Comparison of ENCODE assay signal across 8 cellular contexts in genomic region chr14:80850197-80850814, GRCh38.
A peak's percentile ranks its signal among the peaks of the same experiment; 100 is the strongest.
DNase-seq lines count a peak whose midpoint lies in the region; ATAC-seq and TF ChIP-seq lines count a peak whose summit lies in the region.

No MANE protein-coding gene starts in this region.

- POLR2A ChIA-PET in Caco-2 (lab: Charles Lee) = no interaction called here
- POLR2A ChIA-PET in MCF 10A (lab: Yijun Ruan, JAX) = no interaction called here

- ATAC-seq in GM19455 (IDR thresholded peaks at IDR 0.05; ENCODE audit: unreplicated experiment) (peak; percentile 64), T-helper 17 cell (no peak), HG03280 (IDR thresholded peaks at IDR 0.05; ENCODE audit: unreplicated experiment) (no peak), HG03342 (IDR thresholded peaks at IDR 0.05; ENCODE audit: unreplicated experiment) (no peak)

- CTCF ChIA-PET in Caco-2 (lab: Charles Lee) (interaction anchor here (0.6 to 1.0 kb wide), 3 partner anchors 10 to 442 kb away, joined by 3 to 5 read pairs (median 4); no protein-coding TSS in a partner anchor), MCF 10A (lab: Yijun Ruan, JAX) (interaction anchor here (0.5 to 4.5 kb wide), 10 partner anchors 264 to 1891 kb away, joined by 3 to 52 read pairs (median 4); no protein-coding TSS in a partner anchor)

- no TSS peak for BruUV-seq in Caco-2 (replicated peaks; lab: Mats Ljungman, UMichigan)
- no TSS peak for BruUV-seq in MCF 10A (replicated peaks; lab: Mats Ljungman, UMichigan)

- H3K27me3 Mint-ChIP-seq in Caco-2 (ENCODE audit: insufficient read depth, unreplicated experiment) = no peaks in the 10 kb centered on the region
- H3K27me3 Mint-ChIP-seq in MCF 10A (ENCODE audit: insufficient read depth, unreplicated experiment) = no peaks in the 10 kb centered on the region
- no peaks in the 10 kb centered on the region for H3K27me3 Mint-ChIP-seq in T-helper 17 cell

- H3K4me3 Mint-ChIP-seq in Caco-2 (ENCODE audit: unreplicated experiment) = no peak overlapping the region
- H3K4me3 Mint-ChIP-seq in MCF 10A (ENCODE audit: unreplicated experiment) = no peak overlapping the region
- H3K4me3 Mint-ChIP-seq in T-helper 17 cell = no peak overlapping the region

- H3K27ac Mint-ChIP-seq in Caco-2 (ENCODE audit: unreplicated experiment) (no peak overlapping the region), MCF 10A (ENCODE audit: low read depth, unreplicated experiment) (no peak overlapping the region), T-helper 17 cell (no peak overlapping the region)

- H3K9me3 Mint-ChIP-seq in Caco-2 (ENCODE audit: unreplicated experiment) (no peaks in the 10 kb centered on the region), MCF 10A (ENCODE audit: unreplicated experiment) (no peaks in the 10 kb centered on the region)

- intact Hi-C loops in Caco-2 (cut with micrococcal nuclease; ENCODE audit: unreplicated experiment) = loop anchor here (1.0 to 5.0 kb wide), 5 partner anchors 263 to 1883 kb away; no protein-coding TSS in a partner anchor
- intact Hi-C loops in MCF 10A (cut with micrococcal nuclease) = loop anchor here (1.0 to 5.0 kb wide), 5 partner anchors 263 to 1882 kb away; no protein-coding TSS in a partner anchor

- no peaks in the 10 kb centered on the region for H3K36me3 ChIP-seq in Caco-2 (ENCODE audit: control insufficient read depth, insufficient read depth, low read length)

- H3K4me1 ChIP-seq in Caco-2 = no peaks in the 10 kb centered on the region

- H3K4me3 ChIP-seq in Caco-2 (ENCODE audit: low read depth, low read length) = no peak overlapping the region

- peaks cover 5% of the 10 kb centered on the region for H3K4me1 Mint-ChIP-seq in Caco-2 (ENCODE audit: low read depth, unreplicated experiment)
- no peaks in the 10 kb centered on the region for H3K4me1 Mint-ChIP-seq in MCF 10A (ENCODE audit: insufficient read depth, unreplicated experiment)
- peaks cover 2% of the 10 kb centered on the region for H3K4me1 Mint-ChIP-seq in T-helper 17 cell

- no peaks in the 10 kb centered on the region for H3K27me3 ChIP-seq in Caco-2 (replicated peaks; ENCODE audit: control insufficient read depth, insufficient read depth, low read length)

- no peaks in the 10 kb centered on the region for H3K36me3 Mint-ChIP-seq in Caco-2 (ENCODE audit: insufficient read depth, unreplicated experiment)
- H3K36me3 Mint-ChIP-seq in MCF 10A (ENCODE audit: insufficient read depth, unreplicated experiment) = peaks cover 6% of the 10 kb centered on the region
- no peaks in the 10 kb centered on the region for H3K36me3 Mint-ChIP-seq in T-helper 17 cell (ENCODE audit: low read depth)

- TF ChIP-seq CTCF in Caco-2 (IDR thresholded peaks at IDR 0.05; ENCODE audit: insufficient read depth in 1 of 2, low read depth in 1 of 2, low read length in 1 of 2, severe bottlenecking in 1 of 2, unreplicated experiment in 1 of 2) = peak; percentile 24 to 54
- peak; percentile 70 for TF ChIP-seq CTCF in MCF 10A (IDR thresholded peaks at IDR 0.05; ENCODE audit: unreplicated experiment)

- H3K9me3 ChIP-seq in Caco-2 (no peaks in the 10 kb centered on the region), T-helper 17 cell (ENCODE audit: control insufficient read depth, low read length, poor library complexity, severe bottlenecking) (no peaks in the 10 kb centered on the region)

- DNase-seq in Caco-2 (peak in 1 of 2 experiments; percentile 16), NCI-H146 (lab: John Stamatoyannopoulos, UW) (peak; percentile 8), MCF 10A (ENCODE audit: unreplicated experiment) (peak; percentile 49), lung microvascular endothelial cell (ENCODE audit: low read depth in 2 of 2) (peak; percentile 62 to 70), T-helper 17 cell (no peak)

Comparison
In these comparisons a context has a peak if more than half of its experiments do, and no peak if none do; other contexts are left out.
1. DNase-seq: peak in NCI-H146 (single experiment), MCF 10A (single experiment) and lung microvascular endothelial cell (2 of 2); none in T-helper 17 cell (0 of 3).